In the genomic region with DNA sequence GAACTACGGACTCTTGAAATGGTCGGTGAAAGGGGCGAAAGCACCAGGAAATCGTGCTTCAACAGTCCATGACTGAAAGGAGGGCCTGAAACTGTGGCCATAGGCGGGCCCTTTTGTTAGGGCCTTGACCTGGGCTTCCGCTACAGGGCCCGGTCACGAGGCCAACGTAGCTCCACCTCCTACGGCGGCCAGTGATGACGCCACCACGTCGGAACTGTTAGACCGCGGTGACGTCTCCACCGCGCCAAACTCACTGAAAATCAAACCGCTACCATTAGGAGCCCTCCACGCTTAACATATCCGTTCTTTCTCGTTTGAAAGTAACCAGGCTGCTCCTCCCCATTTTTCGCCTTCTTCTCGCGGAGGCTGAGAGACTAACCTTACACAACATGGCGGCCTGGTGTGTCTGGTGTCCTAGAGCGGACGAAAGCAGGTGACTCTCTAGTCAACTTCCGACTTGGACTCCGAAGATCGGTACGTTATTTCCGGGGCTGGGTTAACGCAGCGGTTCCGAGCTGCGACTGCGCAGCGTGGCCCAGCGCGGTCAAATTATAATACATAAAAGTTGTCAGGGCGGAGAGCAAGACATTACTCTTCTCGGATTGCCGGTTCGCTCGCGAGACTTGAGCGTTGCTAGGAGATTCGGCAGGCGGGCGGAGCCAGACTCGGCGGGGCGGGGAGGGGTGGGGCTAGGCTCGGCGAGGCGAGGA, we compare ENCODE assay signal across 1 cellular context.
TF ChIP-seq lines count a peak whose summit lies in the region.

No MANE protein-coding gene starts in this region.

TF ChIP-seq in liver, 16 proteins besides CTCF, POLR2A, EP300 and RAD21 (continued from another document):
- TF ChIP-seq NR2F2 (IDR thresholded peaks at IDR 0.05), result peak; percentile 96
- no peak for TF ChIP-seq FOXA2 (IDR thresholded peaks at IDR 0.05)
